ENCODE assay signal across 31 cellular contexts in the genomic region with DNA sequence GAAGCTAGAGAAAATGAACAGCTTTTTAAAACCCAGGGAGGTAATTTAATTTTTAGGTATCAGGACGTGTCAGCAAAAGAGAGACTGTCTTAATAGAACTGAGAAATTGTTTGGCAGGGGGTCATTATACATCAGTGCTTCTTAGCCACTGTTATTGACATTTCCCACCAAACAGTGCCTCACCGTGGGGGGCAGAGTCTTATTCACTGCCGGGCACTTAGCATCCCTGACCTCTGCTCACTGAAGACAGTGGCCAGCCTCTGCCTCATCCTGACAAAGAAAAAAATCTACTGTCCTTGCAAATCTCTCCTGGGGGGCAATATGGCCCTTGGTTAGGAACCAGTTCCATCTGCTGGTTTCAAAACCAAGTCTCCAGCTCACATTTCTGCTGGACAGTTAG.
"Had no signal": no experiment of that assay in that cellular context is flagged by ENCODE, and none has a peak within 500 bp of the region (broad histone marks: within the 10 kb centered on the region; RNA-seq: fewer than 3 reads in every experiment).

No MANE protein-coding gene starts in this region.

- H3K36me3 ChIP-seq: adrenal gland, breast epithelium, SJCRH30, WERI-Rb-1 had no signal

- DNase-seq: activated CD4-positive, alpha-beta T cell treated with anti-CD3 and anti-CD28 coated beads, Interleukin-2, amount 10 ng/mL, durations not matched to agents 24 days and 14 days; activated CD4-positive, alpha-beta T cell treated with anti-CD3 and anti-CD28 coated beads, Interleukin-2, amount 50 U/mL, for 4 hours; activated CD8-positive, alpha-beta T cell treated with anti-CD3 and anti-CD28 coated beads for 36 hours; activated gamma-delta T cell treated with Interleukin-2 at 50 U/mL for 16 hours; activated naive CD4-positive, alpha-beta T cell treated with anti-CD3 and anti-CD28 coated beads for 36 hours; activated T-cell treated with anti-CD3 and anti-CD28 coated beads for 4 hours; activated T-cell treated with anti-CD3 and anti-CD28 coated beads, Interleukin-2, amount 50 U/mL, for 4 hours; adrenal gland; body of pancreas; caudate nucleus; cerebellar nuclear complex; Kasumi-1; KBM-7; MM.1S; MV-4-11; NCI-H1092; NCI-H1436 treated with DMSO at 0.1 percent for 48 hours; NCI-H1694 treated with DMSO at 0.1 percent for 48 hours; NCI-H2029; NCI-H446 treated with DMSO at 0.1 percent for 48 hours; NCI-H524; SHP77; SJCRH30; T1000; WERI-Rb-1 had no signal

- H3K27me3 ChIP-seq: adrenal gland, body of pancreas, breast epithelium, SJCRH30 had no signal

- FAIRE-seq: astrocyte had no signal

- H3K9me3 ChIP-seq: adrenal gland, body of pancreas, breast epithelium, SJCRH30 had no signal

- H3K27ac Mint-ChIP-seq: activated CD4-positive, alpha-beta T cell treated with anti-CD3 and anti-CD28 coated beads, Interleukin-2, amount 10 ng/mL, durations not matched to agents 24 days and 14 days; activated CD8-positive, alpha-beta T cell treated with anti-CD3 and anti-CD28 coated beads for 36 hours; activated naive CD4-positive, alpha-beta T cell treated with anti-CD3 and anti-CD28 coated beads for 36 hours; activated naive CD4-positive, alpha-beta T cell treated with anti-CD3 and anti-CD28 coated beads, Interleukin-2, amount 50 U/mL, for 72 hours; activated T-helper 1 cell treated with anti-CD3 and anti-CD28 coated beads, Interleukin-12 subunit alpha, Interleukin-12 subunit beta, Interleukin-2, Interleukin-4 antibody, amounts not matched to agents 30 ng/mL and 10 ng/mL and 1 ng/mL, durations not matched to agents 14 hours and 24 hours and 36 hours had no signal

- H3K4me3 Mint-ChIP-seq: activated CD4-positive, alpha-beta T cell treated with anti-CD3 and anti-CD28 coated beads, Interleukin-2, amount 10 ng/mL, durations not matched to agents 24 days and 14 days; activated CD8-positive, alpha-beta T cell treated with anti-CD3 and anti-CD28 coated beads for 36 hours; activated naive CD4-positive, alpha-beta T cell treated with anti-CD3 and anti-CD28 coated beads for 36 hours; activated T-cell treated with anti-CD3 and anti-CD28 coated beads, Interleukin-2, amount 50 U/mL, for 4 hours; activated T-helper 1 cell treated with anti-CD3 and anti-CD28 coated beads, Interleukin-12 subunit alpha, Interleukin-12 subunit beta, Interleukin-2, Interleukin-4 antibody, amounts not matched to agents 30 ng/mL and 10 ng/mL and 1 ng/mL, durations not matched to agents 14 hours and 24 hours and 36 hours had no signal

- H3K27ac ChIP-seq: adrenal gland, body of pancreas, breast epithelium, SJCRH30, SK-N-MC, WERI-Rb-1 had no signal

- H3K4me1 ChIP-seq: adrenal gland, body of pancreas, breast epithelium, SJCRH30 had no signal

- H3K4me3 ChIP-seq: adrenal gland, body of pancreas, breast epithelium, SJCRH30, SK-N-MC had no signal

- H3K27me3 Mint-ChIP-seq: activated CD8-positive, alpha-beta T cell treated with anti-CD3 and anti-CD28 coated beads for 36 hours had no signal

- ATAC-seq: activated CD8-positive, alpha-beta T cell treated with anti-CD3 and anti-CD28 coated beads for 36 hours; activated naive CD4-positive, alpha-beta T cell treated with anti-CD3 and anti-CD28 coated beads, Interleukin-2, amount 50 U/mL, for 72 hours; activated T-cell treated with anti-CD3 and anti-CD28 coated beads, Interleukin-2, amount 50 U/mL, for 4 hours; body of pancreas; Panc1 had no signal
